Comparison of ENCODE assay signal across 1 cellular context in the genomic region with DNA sequence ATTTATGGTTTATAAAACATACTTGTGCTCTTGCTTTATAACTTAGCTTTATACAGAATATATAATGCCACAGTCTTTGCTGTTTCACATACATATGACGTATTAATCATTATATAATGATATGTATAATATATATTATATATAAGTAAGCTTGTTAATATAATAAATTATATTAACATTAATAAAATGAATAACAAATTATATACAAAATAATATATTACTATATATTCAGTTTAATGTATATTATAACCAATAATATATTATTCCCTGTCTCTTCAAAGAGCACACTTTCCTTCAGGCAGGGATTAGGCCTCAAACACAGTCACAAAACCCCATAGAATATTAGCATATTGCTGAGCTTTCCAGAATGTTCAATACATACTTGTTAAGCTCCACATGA.
TF ChIP-seq lines count a peak whose summit lies in the region.

No MANE protein-coding gene starts in this region.

TF ChIP-seq in GM23338, 12 proteins besides CTCF, POLR2A, EP300 and RAD21 (continued from another document):
- TF ChIP-seq, protein P1, sequence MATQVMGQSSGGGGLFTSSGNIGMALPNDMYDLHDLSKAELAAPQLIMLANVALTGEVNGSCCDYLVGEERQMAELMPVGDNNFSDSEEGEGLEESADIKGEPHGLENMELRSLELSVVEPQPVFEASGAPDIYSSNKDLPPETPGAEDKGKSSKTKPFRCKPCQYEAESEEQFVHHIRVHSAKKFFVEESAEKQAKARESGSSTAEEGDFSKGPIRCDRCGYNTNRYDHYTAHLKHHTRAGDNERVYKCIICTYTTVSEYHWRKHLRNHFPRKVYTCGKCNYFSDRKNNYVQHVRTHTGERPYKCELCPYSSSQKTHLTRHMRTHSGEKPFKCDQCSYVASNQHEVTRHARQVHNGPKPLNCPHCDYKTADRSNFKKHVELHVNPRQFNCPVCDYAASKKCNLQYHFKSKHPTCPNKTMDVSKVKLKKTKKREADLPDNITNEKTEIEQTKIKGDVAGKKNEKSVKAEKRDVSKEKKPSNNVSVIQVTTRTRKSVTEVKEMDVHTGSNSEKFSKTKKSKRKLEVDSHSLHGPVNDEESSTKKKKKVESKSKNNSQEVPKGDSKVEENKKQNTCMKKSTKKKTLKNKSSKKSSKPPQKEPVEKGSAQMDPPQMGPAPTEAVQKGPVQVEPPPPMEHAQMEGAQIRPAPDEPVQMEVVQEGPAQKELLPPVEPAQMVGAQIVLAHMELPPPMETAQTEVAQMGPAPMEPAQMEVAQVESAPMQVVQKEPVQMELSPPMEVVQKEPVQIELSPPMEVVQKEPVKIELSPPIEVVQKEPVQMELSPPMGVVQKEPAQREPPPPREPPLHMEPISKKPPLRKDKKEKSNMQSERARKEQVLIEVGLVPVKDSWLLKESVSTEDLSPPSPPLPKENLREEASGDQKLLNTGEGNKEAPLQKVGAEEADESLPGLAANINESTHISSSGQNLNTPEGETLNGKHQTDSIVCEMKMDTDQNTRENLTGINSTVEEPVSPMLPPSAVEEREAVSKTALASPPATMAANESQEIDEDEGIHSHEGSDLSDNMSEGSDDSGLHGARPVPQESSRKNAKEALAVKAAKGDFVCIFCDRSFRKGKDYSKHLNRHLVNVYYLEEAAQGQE (IDR thresholded peaks at IDR 0.05; ENCODE audit: unreplicated experiment) = no peak
- TF ChIP-seq EZH2 (IDR thresholded peaks at IDR 0.05; ENCODE audit: low read depth, unreplicated experiment) (no peak), JUNB (IDR thresholded peaks at IDR 0.05; ENCODE audit: unreplicated experiment) (no peak)
- TF ChIP-seq, protein P2, sequence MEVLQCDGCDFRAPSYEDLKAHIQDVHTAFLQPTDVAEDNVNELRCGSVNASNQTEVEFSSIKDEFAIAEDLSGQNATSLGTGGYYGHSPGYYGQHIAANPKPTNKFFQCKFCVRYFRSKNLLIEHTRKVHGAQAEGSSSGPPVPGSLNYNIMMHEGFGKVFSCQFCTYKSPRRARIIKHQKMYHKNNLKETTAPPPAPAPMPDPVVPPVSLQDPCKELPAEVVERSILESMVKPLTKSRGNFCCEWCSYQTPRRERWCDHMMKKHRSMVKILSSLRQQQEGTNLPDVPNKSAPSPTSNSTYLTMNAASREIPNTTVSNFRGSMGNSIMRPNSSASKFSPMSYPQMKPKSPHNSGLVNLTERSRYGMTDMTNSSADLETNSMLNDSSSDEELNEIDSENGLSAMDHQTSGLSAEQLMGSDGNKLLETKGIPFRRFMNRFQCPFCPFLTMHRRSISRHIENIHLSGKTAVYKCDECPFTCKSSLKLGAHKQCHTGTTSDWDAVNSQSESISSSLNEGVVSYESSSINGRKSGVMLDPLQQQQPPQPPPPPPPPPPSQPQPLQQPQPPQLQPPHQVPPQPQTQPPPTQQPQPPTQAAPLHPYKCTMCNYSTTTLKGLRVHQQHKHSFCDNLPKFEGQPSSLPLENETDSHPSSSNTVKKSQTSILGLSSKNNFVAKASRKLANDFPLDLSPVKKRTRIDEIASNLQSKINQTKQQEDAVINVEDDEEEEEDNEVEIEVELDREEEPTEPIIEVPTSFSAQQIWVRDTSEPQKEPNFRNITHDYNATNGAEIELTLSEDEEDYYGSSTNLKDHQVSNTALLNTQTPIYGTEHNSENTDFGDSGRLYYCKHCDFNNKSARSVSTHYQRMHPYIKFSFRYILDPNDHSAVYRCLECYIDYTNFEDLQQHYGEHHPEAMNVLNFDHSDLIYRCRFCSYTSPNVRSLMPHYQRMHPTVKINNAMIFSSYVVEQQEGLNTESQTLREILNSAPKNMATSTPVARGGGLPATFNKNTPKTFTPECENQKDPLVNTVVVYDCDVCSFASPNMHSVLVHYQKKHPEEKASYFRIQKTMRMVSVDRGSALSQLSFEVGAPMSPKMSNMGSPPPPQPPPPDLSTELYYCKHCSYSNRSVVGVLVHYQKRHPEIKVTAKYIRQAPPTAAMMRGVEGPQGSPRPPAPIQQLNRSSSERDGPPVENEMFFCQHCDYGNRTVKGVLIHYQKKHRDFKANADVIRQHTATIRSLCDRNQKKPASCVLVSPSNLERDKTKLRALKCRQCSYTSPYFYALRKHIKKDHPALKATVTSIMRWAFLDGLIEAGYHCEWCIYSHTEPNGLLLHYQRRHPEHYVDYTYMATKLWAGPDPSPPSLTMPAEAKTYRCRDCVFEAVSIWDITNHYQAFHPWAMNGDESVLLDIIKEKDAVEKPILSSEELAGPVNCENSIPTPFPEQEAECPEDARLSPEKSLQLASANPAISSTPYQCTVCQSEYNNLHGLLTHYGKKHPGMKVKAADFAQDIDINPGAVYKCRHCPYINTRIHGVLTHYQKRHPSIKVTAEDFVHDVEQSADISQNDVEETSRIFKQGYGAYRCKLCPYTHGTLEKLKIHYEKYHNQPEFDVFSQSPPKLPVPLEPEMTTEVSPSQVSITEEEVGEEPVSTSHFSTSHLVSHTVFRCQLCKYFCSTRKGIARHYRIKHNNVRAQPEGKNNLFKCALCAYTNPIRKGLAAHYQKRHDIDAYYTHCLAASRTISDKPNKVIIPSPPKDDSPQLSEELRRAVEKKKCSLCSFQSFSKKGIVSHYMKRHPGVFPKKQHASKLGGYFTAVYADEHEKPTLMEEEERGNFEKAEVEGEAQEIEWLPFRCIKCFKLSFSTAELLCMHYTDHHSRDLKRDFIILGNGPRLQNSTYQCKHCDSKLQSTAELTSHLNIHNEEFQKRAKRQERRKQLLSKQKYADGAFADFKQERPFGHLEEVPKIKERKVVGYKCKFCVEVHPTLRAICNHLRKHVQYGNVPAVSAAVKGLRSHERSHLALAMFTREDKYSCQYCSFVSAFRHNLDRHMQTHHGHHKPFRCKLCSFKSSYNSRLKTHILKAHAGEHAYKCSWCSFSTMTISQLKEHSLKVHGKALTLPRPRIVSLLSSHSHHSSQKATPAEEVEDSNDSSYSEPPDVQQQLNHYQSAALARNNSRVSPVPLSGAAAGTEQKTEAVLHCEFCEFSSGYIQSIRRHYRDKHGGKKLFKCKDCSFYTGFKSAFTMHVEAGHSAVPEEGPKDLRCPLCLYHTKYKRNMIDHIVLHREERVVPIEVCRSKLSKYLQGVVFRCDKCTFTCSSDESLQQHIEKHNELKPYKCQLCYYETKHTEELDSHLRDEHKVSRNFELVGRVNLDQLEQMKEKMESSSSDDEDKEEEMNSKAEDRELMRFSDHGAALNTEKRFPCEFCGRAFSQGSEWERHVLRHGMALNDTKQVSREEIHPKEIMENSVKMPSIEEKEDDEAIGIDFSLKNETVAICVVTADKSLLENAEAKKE (CRISPR knock-in tag; IDR thresholded peaks at IDR 0.05) = no peak
